31 cellular contexts compared by ENCODE assay signal in the genomic region with DNA sequence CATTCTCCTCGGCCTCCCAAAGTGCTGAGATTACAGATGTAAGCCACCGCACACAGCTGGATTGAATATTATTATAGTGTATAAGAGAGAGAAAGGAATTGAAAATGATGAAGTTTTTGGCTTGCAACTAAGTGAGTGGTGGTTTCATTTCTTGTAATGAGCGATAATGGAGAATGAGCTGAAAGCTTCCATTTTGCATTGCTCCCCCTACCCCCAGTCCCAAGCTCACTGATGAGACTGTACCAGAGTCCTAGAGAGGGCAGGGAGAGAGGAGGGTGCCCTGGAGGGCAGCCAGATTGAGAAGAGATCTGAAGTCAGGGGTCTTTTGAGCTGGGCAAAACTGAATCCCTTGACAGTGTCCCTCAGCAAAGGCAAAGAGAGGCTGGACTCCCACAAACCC.
"Had no signal": no experiment of that assay in that cellular context is flagged by ENCODE, and none has a peak within 500 bp of the region (broad histone marks: within the 10 kb centered on the region; RNA-seq: fewer than 3 reads in every experiment).

No MANE protein-coding gene starts in this region.

- H3K27ac Mint-ChIP-seq: activated CD8-positive, alpha-beta T cell treated with anti-CD3 and anti-CD28 coated beads for 36 hours; activated naive CD4-positive, alpha-beta T cell treated with anti-CD3 and anti-CD28 coated beads, Interleukin-2, amount 50 U/mL, for 72 hours; activated naive CD8-positive, alpha-beta T cell treated with anti-CD3 and anti-CD28 coated beads, Interleukin-2, amount 10 ng/mL, durations not matched to agents 7 days and 5 days; activated T-helper 1 cell treated with anti-CD3 and anti-CD28 coated beads, Interleukin-12 subunit alpha, Interleukin-12 subunit beta, Interleukin-2, Interleukin-4 antibody, amounts not matched to agents 30 ng/mL and 10 ng/mL and 1 ng/mL, durations not matched to agents 14 hours and 24 hours and 36 hours; brain; dendritic cell treated with granulocyte-macrophage colony-stimulating factor and Interleukin-4, amounts not matched to agents 40 ng/mL and 50 ng/mL, for 4 days had no signal

- H3K4me3 ChIP-seq: ascending aorta, breast epithelium, cardiac muscle cell, coronary artery, dorsolateral prefrontal cortex, gastrocnemius medialis, heart left ventricle had no signal

- DNase-seq: activated CD4-positive, alpha-beta T cell treated with anti-CD3 and anti-CD28 coated beads for 4 hours; activated CD4-positive, alpha-beta T cell treated with anti-CD3 and anti-CD28 coated beads, Interleukin-2, amount 50 U/mL, for 1 hour; activated CD4-positive, alpha-beta T cell treated with anti-CD3 and anti-CD28 coated beads, Interleukin-2, amount 50 U/mL, for 48 hours; activated CD4-positive, CD25-positive, alpha-beta regulatory T cell; activated CD4-positive, CD25-positive, alpha-beta regulatory T cell treated with anti-CD3 and anti-CD28 coated beads, Interleukin-2, amount 50 U/mL, for 72 hours; activated CD8-positive, alpha-beta memory T cell treated with anti-CD3 and anti-CD28 coated beads for 24 hours; activated CD8-positive, alpha-beta T cell treated with anti-CD3 and anti-CD28 coated beads for 36 hours; activated gamma-delta T cell; activated naive CD4-positive, alpha-beta T cell; activated naive CD4-positive, alpha-beta T cell treated with anti-CD3 and anti-CD28 coated beads, Interleukin-2, amount 10 ng/mL, durations not matched to agents 7 days and 5 days; activated naive CD8-positive, alpha-beta T cell treated with anti-CD3 and anti-CD28 coated beads, Interleukin-2, amount 10 ng/mL, durations not matched to agents 7 days and 5 days; activated T-cell treated with anti-CD3 and anti-CD28 coated beads, Interleukin-2, amount 50 U/mL, for 48 hours; central memory CD4-positive, alpha-beta T cell; cerebellar nuclear complex; dorsolateral prefrontal cortex; effector memory CD4-positive, alpha-beta T cell; endodermal cell; foreskin keratinocyte; gastrocnemius medialis; glutamatergic neuron; heart left ventricle; T-helper 2 cell had no signal

- H3K27ac ChIP-seq: ascending aorta, breast epithelium, cardiac muscle cell, coronary artery, dorsolateral prefrontal cortex, foreskin keratinocyte, gastrocnemius medialis, heart left ventricle had no signal

- ATAC-seq: activated CD8-positive, alpha-beta T cell treated with anti-CD3 and anti-CD28 coated beads for 36 hours; esophagus mucosa; foreskin keratinocyte; gastrocnemius medialis; heart left ventricle had no signal

- H3K4me3 Mint-ChIP-seq: activated CD8-positive, alpha-beta T cell treated with anti-CD3 and anti-CD28 coated beads for 36 hours; activated naive CD4-positive, alpha-beta T cell treated with anti-CD3 and anti-CD28 coated beads, Interleukin-2, amount 10 ng/mL, durations not matched to agents 7 days and 5 days; activated naive CD8-positive, alpha-beta T cell treated with anti-CD3 and anti-CD28 coated beads, Interleukin-2, amount 10 ng/mL, durations not matched to agents 7 days and 5 days; activated T-helper 1 cell treated with anti-CD3 and anti-CD28 coated beads, Interleukin-12 subunit alpha, Interleukin-12 subunit beta, Interleukin-2, Interleukin-4 antibody, amounts not matched to agents 30 ng/mL and 10 ng/mL and 1 ng/mL, durations not matched to agents 14 hours and 24 hours and 36 hours; brain; dendritic cell treated with granulocyte-macrophage colony-stimulating factor and Interleukin-4, amounts not matched to agents 40 ng/mL and 50 ng/mL, for 4 days; endodermal cell had no signal

- H3K9me3 Mint-ChIP-seq: activated CD8-positive, alpha-beta T cell treated with anti-CD3 and anti-CD28 coated beads for 36 hours; activated naive CD4-positive, alpha-beta T cell treated with anti-CD3 and anti-CD28 coated beads, Interleukin-2, amount 10 ng/mL, durations not matched to agents 7 days and 5 days; activated naive CD4-positive, alpha-beta T cell treated with anti-CD3 and anti-CD28 coated beads, Interleukin-2, amount 50 U/mL, for 72 hours; activated naive CD8-positive, alpha-beta T cell treated with anti-CD3 and anti-CD28 coated beads, Interleukin-2, amount 10 ng/mL, durations not matched to agents 7 days and 5 days; activated T-helper 1 cell treated with anti-CD3 and anti-CD28 coated beads, Interleukin-12 subunit alpha, Interleukin-12 subunit beta, Interleukin-2, Interleukin-4 antibody, amounts not matched to agents 30 ng/mL and 10 ng/mL and 1 ng/mL, durations not matched to agents 14 hours and 24 hours and 36 hours; dendritic cell treated with granulocyte-macrophage colony-stimulating factor and Interleukin-4, amounts not matched to agents 40 ng/mL and 50 ng/mL, for 4 days; endodermal cell had no signal

- H3K4me1 ChIP-seq: ascending aorta, breast epithelium, foreskin keratinocyte had no signal

- H3K36me3 Mint-ChIP-seq: activated naive CD4-positive, alpha-beta T cell treated with anti-CD3 and anti-CD28 coated beads, Interleukin-2, amount 10 ng/mL, durations not matched to agents 7 days and 5 days; activated naive CD4-positive, alpha-beta T cell treated with anti-CD3 and anti-CD28 coated beads, Interleukin-2, amount 50 U/mL, for 72 hours; activated naive CD8-positive, alpha-beta T cell treated with anti-CD3 and anti-CD28 coated beads, Interleukin-2, amount 10 ng/mL, durations not matched to agents 7 days and 5 days; brain had no signal

- H3K9me3 ChIP-seq: ascending aorta, breast epithelium, gastrocnemius medialis, heart left ventricle had no signal

- H3K27me3 ChIP-seq: ascending aorta, breast epithelium, cardiac muscle cell, dorsolateral prefrontal cortex, foreskin keratinocyte, gastrocnemius medialis, heart left ventricle had no signal

- H3K4me1 Mint-ChIP-seq: activated naive CD4-positive, alpha-beta T cell treated with anti-CD3 and anti-CD28 coated beads, Interleukin-2, amount 10 ng/mL, durations not matched to agents 7 days and 5 days had no signal

- H3K36me3 ChIP-seq: ascending aorta, breast epithelium, cardiac muscle cell, gastrocnemius medialis, heart left ventricle had no signal
